ENCODE assay signal across 2 cellular contexts in genomic region chr7:73963252-73963822, GRCh38.
TF ChIP-seq lines count a peak whose summit lies in the region.

No MANE protein-coding gene starts in this region.

TF ChIP-seq in HCT116, 20 proteins besides CTCF, POLR2A, EP300 and RAD21 (continued from another document):
- no peak for TF ChIP-seq ZBTB33 (IDR thresholded peaks at IDR 0.05; ENCODE audit: extremely low read depth, insufficient replicate concordance, low read length)
- peak; percentile 97 for TF ChIP-seq CBX3 (IDR thresholded peaks at IDR 0.05; ENCODE audit: low read depth)
- TF ChIP-seq ELF1 (IDR thresholded peaks at IDR 0.05; ENCODE audit: borderline replicate concordance, low read depth): no peak
- no peak for TF ChIP-seq SRF (IDR thresholded peaks at IDR 0.05; ENCODE audit: low read depth)
- no peak for TF ChIP-seq JUND (IDR thresholded peaks at IDR 0.05)
- no peak for TF ChIP-seq TCF7L2 (IDR thresholded peaks at IDR 0.05; ENCODE audit: borderline replicate concordance, extremely low read depth, insufficient read depth, insufficient read length)
- no peak for TF ChIP-seq REST (IDR thresholded peaks at IDR 0.05; ENCODE audit: low read depth)
- no peak for TF ChIP-seq POLR2AphosphoS5 (IDR thresholded peaks at IDR 0.05; ENCODE audit: low read depth, low read length)
- 0 out of 2 replicates have a peak, but pooled peaks have one; percentile 12 for TF ChIP-seq MAX (IDR thresholded peaks at IDR 0.05)
- TF ChIP-seq FOSL1 (IDR thresholded peaks at IDR 0.05; ENCODE audit: low read depth): no peak

TF ChIP-seq in GM23338, 12 proteins besides CTCF, POLR2A, EP300 and RAD21 (continued from another document):
- TF ChIP-seq ZNF462 (CRISPR knock-in tag; IDR thresholded peaks at IDR 0.05) (no peak), CREB1 (CRISPR knock-in tag; IDR thresholded peaks at IDR 0.05; ENCODE audit: low read depth) (no peak), EZH2 (IDR thresholded peaks at IDR 0.05; ENCODE audit: low read depth, unreplicated experiment) (no peak), ZNF114 (CRISPR knock-in tag; IDR thresholded peaks at IDR 0.05) (no peak), STAT1 (IDR thresholded peaks at IDR 0.05; ENCODE audit: unreplicated experiment) (no peak), ZNF331 (CRISPR knock-in tag; IDR thresholded peaks at IDR 0.05; ENCODE audit: low read depth) (no peak), ETS1 (IDR thresholded peaks at IDR 0.05) (no peak), REST (IDR thresholded peaks at IDR 0.05; ENCODE audit: unreplicated experiment) (no peak)
